ENCODE assay signal across 1 cellular context in genomic region chr10:35041502-35041879, GRCh38.
TF ChIP-seq lines count a peak whose summit lies in the region.

No MANE protein-coding gene starts in this region.

TF ChIP-seq in HEK293, 187 proteins besides CTCF, POLR2A, EP300 and RAD21 (continued from another document):
- TF ChIP-seq ZNF600 (tag by site-specific recombination; IDR thresholded peaks at IDR 0.05) (0 out of 2 replicates have a peak, but pooled peaks have one; percentile 26), ZNF555 (tag by site-specific recombination; conservative IDR thresholded peaks at IDR 0.05) (no peak), ZNF426 (tag by site-specific recombination; IDR thresholded peaks at IDR 0.05) (no peak), ZNF362 (tag by site-specific recombination; IDR thresholded peaks at IDR 0.05) (peak; percentile 74)
